Comparison of ENCODE assay signal across 8 cellular contexts in genomic region chr12:55716582-55717396, GRCh38. TPM values are rescaled to one million over a fixed set of nuclear protein-coding genes. Genes with fewer than 3 reads are reported as not detected.
DNase-seq lines count a peak whose midpoint lies in the region; ATAC-seq and TF ChIP-seq lines count a peak whose summit lies in the region.

No MANE protein-coding gene starts in this region.

- H3K9me2 ChIP-seq in SU-DHL-6 (replicated peaks; ENCODE audit: insufficient read depth, low read length), result no peaks in the 10 kb centered on the region

- TF ChIP-seq CTCF in HFF-Myc (IDR thresholded peaks at IDR 0.05; ENCODE audit: low read depth, low read length, missing control alignments) (no peak), SU-DHL-6 (IDR thresholded peaks at IDR 0.05; ENCODE audit: insufficient read depth, low read length, poor library complexity, severe bottlenecking) (no peak), foreskin fibroblast (IDR thresholded peaks at IDR 0.05; ENCODE audit: low read depth, low read length) (no peak)

- no peaks in the 10 kb centered on the region for H3K9me3 ChIP-seq in BLaER1 treated with 17β-estradiol and CSF1 and Interleukin-3, amounts not matched to agents 10 nM and 100 nM (replicated peaks in 1 of 11)
- H3K9me3 ChIP-seq in SU-DHL-6 (ENCODE audit: insufficient read depth, low read length), result no peaks in the 10 kb centered on the region
- H3K9me3 ChIP-seq in skeletal muscle tissue (ENCODE audit: control insufficient read depth in 3 of 3, low read length in 3 of 3), result no peaks in the 10 kb centered on the region

- peak overlapping the region; percentile 61 to 90 (median 78) for H3K4me3 ChIP-seq in BLaER1 treated with 17β-estradiol and CSF1 and Interleukin-3, amounts not matched to agents 10 nM and 100 nM
- H3K4me3 ChIP-seq in HFF-Myc (replicated peaks; ENCODE audit: low read depth, low read length) (peak overlapping the region; percentile 70), SU-DHL-6 (ENCODE audit: insufficient read depth, low read length, poor library complexity, severe bottlenecking) (peak overlapping the region; percentile 86), foreskin fibroblast (ENCODE audit: low read depth in 1 of 2, low read length in 2 of 2) (peak overlapping the region; percentile 59 to 74), skeletal muscle tissue (ENCODE audit: low read length in 3 of 3) (peak overlapping the region; percentile 78 to 84 (median 82))

- H4K20me1 ChIP-seq in BLaER1 treated with 17β-estradiol and CSF1 and Interleukin-3, amounts not matched to agents 10 nM and 100 nM, result peaks cover 0 to 46% (median 0%) of the 10 kb centered on the region in 11 experiments; a peak in 5 of 22 replicates
- no peaks in the 10 kb centered on the region for H4K20me1 ChIP-seq in SU-DHL-6 (ENCODE audit: low read depth, low read length)

- peak overlapping the region; percentile 81 to 98 (median 94) for H3K4me2 ChIP-seq in BLaER1 treated with 17β-estradiol and CSF1 and Interleukin-3, amounts not matched to agents 10 nM and 100 nM
- H3K4me2 ChIP-seq in SU-DHL-6 (ENCODE audit: low read depth, low read length, poor library complexity, severe bottlenecking), result peak overlapping the region; percentile 74

- H3K9ac ChIP-seq in BLaER1 treated with 17β-estradiol and CSF1 and Interleukin-3, amounts not matched to agents 10 nM and 100 nM, result peak overlapping the region; percentile 82 to 91 (median 88)
- peak overlapping the region; percentile 73 for H3K9ac ChIP-seq in SU-DHL-6 (ENCODE audit: low read length)
- H3K9ac ChIP-seq in skeletal muscle tissue (ENCODE audit: low read depth in 1 of 3, low read length in 3 of 3), result peak overlapping the region; percentile 86 to 90 (median 89)

- no peaks in the 10 kb centered on the region for H3F3A ChIP-seq in SU-DHL-6 (ENCODE audit: insufficient read depth)

- H3K27ac ChIP-seq in BLaER1 treated with 17β-estradiol and CSF1 and Interleukin-3, amounts not matched to agents 10 nM and 100 nM, result peak overlapping the region; percentile 83 to 94 (median 89); a peak in 21 of 22 replicates
- peak overlapping the region; percentile 85 for H3K27ac ChIP-seq in SU-DHL-6 (ENCODE audit: low read depth, low read length)
- peak overlapping the region; percentile 91 for H3K27ac ChIP-seq in skeletal muscle tissue (ENCODE audit: low read depth, low read length)

- H2AFZ ChIP-seq in SU-DHL-6 (ENCODE audit: low read depth, low read length, severe bottlenecking), result peak overlapping the region; percentile 88

- peaks cover 0 to 20% (median 15%) of the 10 kb centered on the region in 11 experiments; a peak in 15 of 22 replicates for H3K36me3 ChIP-seq in BLaER1 treated with 17β-estradiol and CSF1 and Interleukin-3, amounts not matched to agents 10 nM and 100 nM
- H3K36me3 ChIP-seq in SU-DHL-6 (ENCODE audit: low read length), result no peaks in the 10 kb centered on the region
- peaks cover 0 to 5% (median 2%) of the 10 kb centered on the region in 3 donors for H3K36me3 ChIP-seq in skeletal muscle tissue (ENCODE audit: control insufficient read depth in 3 of 3, insufficient read depth in 3 of 3, low read length in 3 of 3)

- H3K79me2 ChIP-seq in SU-DHL-6 (ENCODE audit: insufficient read depth, low read length), result no peaks in the 10 kb centered on the region

- DNase-seq in HFF-Myc (ENCODE audit: extremely low read depth, low read depth) (no peak), foreskin fibroblast (peak in 1 of 2 donors; percentile 74), NCI-H774 (lab: John Stamatoyannopoulos, UW) (no peak)
- DNase-seq in stimulated activated CD4-positive, alpha-beta T cell treated with anti-CD3 and anti-CD28 coated beads, Interleukin-15, amount 100 ng/mL, for 24 hours, result no peak

- ATAC-seq in HG03095 (IDR thresholded peaks at IDR 0.05; ENCODE audit: unreplicated experiment), result no peak

- peaks cover 41 to 64% (median 63%) of the 10 kb centered on the region in 10 experiments for H3K4me1 ChIP-seq in BLaER1 treated with 17β-estradiol and CSF1 and Interleukin-3, amounts not matched to agents 10 nM and 100 nM
- peaks cover 82 to 91% (median 83%) of the 10 kb centered on the region in 3 donors for H3K4me1 ChIP-seq in skeletal muscle tissue (ENCODE audit: control insufficient read depth in 3 of 3, insufficient read depth in 3 of 3, low read length in 3 of 3)

- H3K27me3 ChIP-seq in BLaER1 treated with 17β-estradiol and CSF1 and Interleukin-3, amounts not matched to agents 10 nM and 100 nM, result peaks cover 0 to 12% (median 0%) of the 10 kb centered on the region in 11 experiments; a peak in 4 of 22 replicates
- no peaks in the 10 kb centered on the region for H3K27me3 ChIP-seq in SU-DHL-6 (ENCODE audit: low read length)
- H3K27me3 ChIP-seq in skeletal muscle tissue (ENCODE audit: control insufficient read depth in 3 of 3, insufficient read depth in 3 of 3, low read length in 3 of 3), result no peaks in the 10 kb centered on the region

RNA-seq across cellular contexts. Expression of gene BLOC1S1, which starts 0.9 kb away (rescaled TPM):
- total RNA-seq in skeletal muscle tissue, result 42.3 TPM

RNA-seq across cellular contexts. Expression of gene RDH5, which starts 3.4 kb away (rescaled TPM):
- 19.8 TPM for total RNA-seq in skeletal muscle tissue

RNA-seq across cellular contexts. Expression of gene ITGA7, which starts 9.1 kb away (rescaled TPM):
- total RNA-seq in skeletal muscle tissue, result 123 TPM

RNA-seq across cellular contexts. Expression of gene CD63, which starts 12.0 kb away (rescaled TPM):
- total RNA-seq in skeletal muscle tissue, result 1,640 TPM

RNA-seq across cellular contexts. Expression of gene GDF11, which starts 26.1 kb away (rescaled TPM):
- 3.1 TPM for total RNA-seq in skeletal muscle tissue
